1 cellular context compared by ENCODE assay signal in the genomic region with DNA sequence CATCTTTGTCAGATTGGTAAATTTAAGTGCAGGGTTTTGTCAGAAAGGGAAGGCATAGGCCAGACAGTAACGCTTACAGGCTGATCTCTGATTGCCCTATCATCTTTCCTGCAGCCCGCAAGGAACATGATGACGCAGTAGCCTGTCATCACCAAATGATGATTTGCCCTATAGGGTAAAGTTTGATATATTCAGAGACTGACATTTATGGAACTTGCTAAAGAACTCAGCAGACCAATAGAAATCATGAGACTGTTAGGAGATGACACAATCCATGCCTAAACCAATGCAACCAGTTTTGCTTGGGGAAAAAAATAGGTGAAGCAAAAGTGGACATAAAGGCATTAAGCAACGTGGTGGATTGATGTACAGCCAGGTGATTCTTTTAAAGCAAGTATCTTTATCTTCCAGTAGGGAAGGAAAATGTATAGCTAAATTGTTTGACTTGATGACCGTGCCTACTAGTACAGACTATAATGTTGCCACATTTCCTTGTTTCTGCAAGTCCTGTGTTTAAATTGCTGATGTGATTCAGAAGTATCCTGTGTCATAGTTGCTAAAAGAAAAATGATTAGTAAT.
TF ChIP-seq lines count a peak whose summit lies in the region.

No MANE protein-coding gene starts in this region.

TF ChIP-seq in GM12878, 131 proteins besides CTCF, POLR2A, EP300 and RAD21:
- 0 out of 2 replicates have a peak, but pooled peaks have one; percentile 20 for TF ChIP-seq PKNOX1 (IDR thresholded peaks at IDR 0.05)
- TF ChIP-seq, protein P1, sequence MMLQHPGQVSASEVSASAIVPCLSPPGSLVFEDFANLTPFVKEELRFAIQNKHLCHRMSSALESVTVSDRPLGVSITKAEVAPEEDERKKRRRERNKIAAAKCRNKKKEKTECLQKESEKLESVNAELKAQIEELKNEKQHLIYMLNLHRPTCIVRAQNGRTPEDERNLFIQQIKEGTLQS (IDR thresholded peaks at IDR 0.05; ENCODE audit: borderline replicate concordance, extremely low read depth, low read depth, low read length), result no peak
